Comparison of ENCODE assay signal across 7 cellular contexts in the genomic region with DNA sequence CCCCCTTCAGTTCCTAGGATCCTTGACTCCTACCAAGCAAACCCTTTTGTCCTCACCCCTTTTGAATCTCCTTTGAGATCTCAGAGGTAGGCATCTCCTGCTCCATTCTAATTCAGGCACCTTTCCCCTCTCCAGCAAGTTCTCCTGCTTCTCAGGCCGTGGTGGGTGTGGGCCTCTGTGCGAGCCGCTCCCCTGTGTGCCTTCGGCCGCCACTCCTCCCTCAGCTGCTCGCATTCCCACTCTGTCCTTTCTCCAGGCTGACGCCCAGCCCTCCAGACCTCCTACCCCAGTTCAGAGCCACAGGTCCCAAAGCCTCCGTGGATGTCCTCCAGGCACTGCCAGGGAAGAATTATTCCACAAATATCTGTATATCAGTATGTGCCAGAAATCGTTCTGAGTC.
"Had no signal": no experiment of that assay in that cellular context is flagged by ENCODE, and none has a peak within 500 bp of the region (broad histone marks: within the 10 kb centered on the region; RNA-seq: fewer than 3 reads in every experiment).

No MANE protein-coding gene starts in this region.

- H3K4me3 ChIP-seq: GM23248, GM23338 had no signal

- ATAC-seq: GM23338, HCT116 had no signal

- H3K9ac ChIP-seq: GM23248 had no signal

- H3K4me2 ChIP-seq: GM23338 had no signal

- DNase-seq: GM23248, GOT3, H7, HCEC 1CT, HFFc6 had no signal

- H3K9me3 Mint-ChIP-seq: GM23338, HFFc6 had no signal

- H2AFZ ChIP-seq: GM23248, GM23338 had no signal

- H3K27ac Mint-ChIP-seq: GM23338, HFFc6 had no signal

- H3K27ac ChIP-seq: GM23248 had no signal

- H3K4me3 Mint-ChIP-seq: GM23338, HFFc6 had no signal
